ENCODE assay signal across 21 cellular contexts in the genomic region with DNA sequence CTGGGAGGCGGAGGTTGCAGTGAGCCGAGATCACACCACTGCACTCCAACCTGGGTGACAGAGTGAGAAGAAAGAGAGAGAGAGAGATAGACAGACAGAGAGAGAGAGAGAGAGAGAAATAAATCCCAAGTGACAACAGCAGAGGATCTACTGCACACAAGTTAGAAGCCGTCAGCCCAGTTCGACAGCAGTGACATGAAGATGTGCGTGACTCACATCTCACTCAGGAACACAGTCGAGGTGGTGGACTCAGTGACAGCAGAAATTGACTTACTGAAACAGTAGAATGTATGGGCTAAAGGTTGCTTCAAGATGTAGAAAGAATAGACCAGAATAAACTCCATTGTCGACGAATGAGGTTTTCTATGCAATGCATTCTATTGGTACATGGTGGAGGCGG.
"Had no signal": no experiment of that assay in that cellular context is flagged by ENCODE, and none has a peak within 500 bp of the region (broad histone marks: within the 10 kb centered on the region; RNA-seq: fewer than 3 reads in every experiment).

No MANE protein-coding gene starts in this region.

- FAIRE-seq: pancreas, small intestine had no signal

- H3K4me3 ChIP-seq: gastroesophageal sphincter, heart right ventricle, pancreas, right lobe of liver, tibial nerve, vagina had no signal

- H3K36me3 ChIP-seq: heart right ventricle, pancreas had no signal

- H3K9me3 ChIP-seq: gastroesophageal sphincter, heart right ventricle, pancreas, right lobe of liver, tibial nerve, vagina had no signal

- ATAC-seq: activated CD4-positive, alpha-beta T cell treated with anti-CD3 and anti-CD28 coated beads for 36 hours; gastroesophageal sphincter; heart right ventricle; left cardiac atrium; pancreas; right lobe of liver; stimulated activated effector memory CD8-positive, alpha-beta T cell treated with anti-CD3 and anti-CD28 coated beads, Interleukin-12 subunit alpha, Interleukin-12 subunit beta, amount 100 ng/mL, for 72 hours; stimulated activated naive CD8-positive, alpha-beta T cell treated with anti-CD3 and anti-CD28 coated beads, Interleukin-15, amount 100 ng/mL, for 72 hours had no signal

- H3K4me1 ChIP-seq: gastroesophageal sphincter, pancreas, right lobe of liver had no signal

- H3K27me3 ChIP-seq: pancreas, right lobe of liver, tibial nerve, vagina had no signal

- H3K27ac ChIP-seq: gastroesophageal sphincter, heart right ventricle, pancreas, right lobe of liver, tibial nerve, vagina had no signal

- DNase-seq: activated B cell treated with CpG ODN at 0.5 μM for 24 hours; activated CD4-positive, alpha-beta T cell treated with anti-CD3 and anti-CD28 coated beads for 36 hours; activated CD4-positive, alpha-beta T cell treated with anti-CD3 and anti-CD28 coated beads, Interleukin-2, amount 50 U/mL, for 4 hours; activated gamma-delta T cell; aorta; central memory CD4-positive, alpha-beta T cell; effector memory CD4-positive, alpha-beta T cell; heart right ventricle; islet precursor cell; left cardiac atrium; naive B cell; pancreas; right lobe of liver; small intestine; stimulated activated CD4-positive, alpha-beta T cell treated with anti-CD3 and anti-CD28 coated beads, Interleukin-2, amount 100 ng/mL, for 24 hours; stimulated activated naive CD8-positive, alpha-beta T cell treated with anti-CD3 and anti-CD28 coated beads, Interleukin-15, amount 100 ng/mL, for 72 hours; T1000 had no signal
